Comparison of ENCODE assay signal across 26 cellular contexts in genomic region chr2:118965737-118966136, GRCh38. TPM values are rescaled to one million over a fixed set of nuclear protein-coding genes. Genes with fewer than 3 reads are reported as not detected.
A peak's percentile ranks its signal among the peaks of the same experiment; 100 is the strongest.
DNase-seq lines count a peak whose midpoint lies in the region.
"Had no signal": no experiment of that assay in that cellular context is flagged by ENCODE, and none has a peak within 500 bp of the region (broad histone marks: within the 10 kb centered on the region; RNA-seq: fewer than 3 reads in every experiment).

No MANE protein-coding gene starts in this region.

- no peak overlapping the region for H3K18ac ChIP-seq in neuronal stem cell (ENCODE audit: low read length)

- H2BK15ac ChIP-seq in neuronal stem cell (ENCODE audit: low read length), result no peak overlapping the region

- CTCF ChIA-PET in activated naive CD4-positive, alpha-beta T cell treated with anti-CD3 and anti-CD28 coated beads, Interleukin-2, amount 10 ng/mL, durations not matched to agents 7 days and 5 days (lab: Charles Lee), result no interaction called here

- H4K91ac ChIP-seq in neuronal stem cell (ENCODE audit: low read depth, low read length, poor library complexity), result no peak overlapping the region

- H3K27me3 ChIP-seq in neuronal stem cell (ENCODE audit: control insufficient read depth in 3 of 3, insufficient read depth in 3 of 3, low read depth in 1 of 3, low read length in 3 of 3), result no peaks in the 10 kb centered on the region
- H3K27me3 ChIP-seq: BLaER1 treated with 17β-estradiol and CSF1 and Interleukin-3, amounts not matched to agents 10 nM and 100 nM had no signal

- H3K4me3 Mint-ChIP-seq in activated CD4-positive, alpha-beta T cell treated with anti-CD3 and anti-CD28 coated beads, Interleukin-2, amount 10 ng/mL, durations not matched to agents 24 days and 14 days, result no peak overlapping the region
- no peak overlapping the region for H3K4me3 Mint-ChIP-seq in activated naive CD4-positive, alpha-beta T cell treated with anti-CD3 and anti-CD28 coated beads, Interleukin-2, amount 10 ng/mL, durations not matched to agents 7 days and 5 days
- H3K4me3 Mint-ChIP-seq: B cell; CD4-positive, alpha-beta T cell; CD8-positive, alpha-beta T cell had no signal

- H2BK12ac ChIP-seq in neuronal stem cell (ENCODE audit: low read length), result no peak overlapping the region

- no peak overlapping the region for H3K4me3 ChIP-seq in neuronal stem cell (ENCODE audit: low read length in 2 of 2)
- H3K4me3 ChIP-seq: A549; BLaER1 treated with 17β-estradiol and CSF1 and Interleukin-3, amounts not matched to agents 10 nM and 100 nM; GM12878 had no signal

- no peak overlapping the region for H3K4ac ChIP-seq in neuronal stem cell (ENCODE audit: low read length)

- no peak overlapping the region for H2AFZ ChIP-seq in neuronal stem cell (ENCODE audit: low read length)

- H3K36me3 Mint-ChIP-seq in activated CD4-positive, alpha-beta T cell treated with anti-CD3 and anti-CD28 coated beads, Interleukin-2, amount 10 ng/mL, durations not matched to agents 24 days and 14 days (ENCODE audit: low read depth), result no peaks in the 10 kb centered on the region
- no peaks in the 10 kb centered on the region for H3K36me3 Mint-ChIP-seq in activated naive CD4-positive, alpha-beta T cell treated with anti-CD3 and anti-CD28 coated beads, Interleukin-2, amount 10 ng/mL, durations not matched to agents 7 days and 5 days
- H3K36me3 Mint-ChIP-seq: CD8-positive, alpha-beta T cell had no signal

- H3K27me3 Mint-ChIP-seq in activated CD4-positive, alpha-beta T cell treated with anti-CD3 and anti-CD28 coated beads, Interleukin-2, amount 10 ng/mL, durations not matched to agents 24 days and 14 days, result peaks cover 2% of the 10 kb centered on the region
- peaks cover 5% of the 10 kb centered on the region for H3K27me3 Mint-ChIP-seq in activated naive CD4-positive, alpha-beta T cell treated with anti-CD3 and anti-CD28 coated beads, Interleukin-2, amount 10 ng/mL, durations not matched to agents 7 days and 5 days
- H3K27me3 Mint-ChIP-seq: CD4-positive, alpha-beta T cell had no signal

- no peaks in the 10 kb centered on the region for H3K79me1 ChIP-seq in neuronal stem cell (ENCODE audit: low read depth, low read length)

- no CpG with 5 or more reads among the region's 3 CpGs for WGBS in neuronal stem cell (ENCODE audit: extremely low coverage in 2 of 2, insufficient read length in 2 of 2, insufficient replicate concordance in 1 of 2), 2 donors

- H4K8ac ChIP-seq in neuronal stem cell (ENCODE audit: low read depth, low read length), result no peak overlapping the region

- peak; percentile 16 for DNase-seq in activated CD4-positive, alpha-beta T cell treated with anti-CD3 and anti-CD28 coated beads, Interleukin-2, amount 10 ng/mL, durations not matched to agents 24 days and 14 days
- DNase-seq in activated CD4-positive, alpha-beta T cell treated with anti-CD3 and anti-CD28 coated beads, Interleukin-2, amount 50 U/mL, for 4 hours, result no peak
- DNase-seq in neuronal stem cell (ENCODE audit: low spot score) (no peak), DMS114 treated with DMSO at 0.1 percent for 48 hours (lab: John Stamatoyannopoulos, UW; ENCODE audit: unreplicated experiment) (no peak)
- no peak for DNase-seq in activated naive CD4-positive, alpha-beta T cell treated with anti-CD3 and anti-CD28 coated beads, Interleukin-2, amount 10 ng/mL, durations not matched to agents 7 days and 5 days
- DNase-seq: AML-193; Calu3; CD4-positive, alpha-beta T cell; CD8-positive, alpha-beta T cell; DMS153; DMS53; DMS79; DND-41; EL; GDM1 had no signal

- no peak overlapping the region for H2AK5ac ChIP-seq in neuronal stem cell (ENCODE audit: low read depth, low read length)

- no peak overlapping the region for H3K27ac ChIP-seq in neuronal stem cell (replicated peaks; ENCODE audit: low read length)
- H3K27ac ChIP-seq: 22Rv1; A549; BLaER1 treated with 17β-estradiol and CSF1 and Interleukin-3, amounts not matched to agents 10 nM and 100 nM; C4-2B had no signal

- H3K9ac ChIP-seq in neuronal stem cell (ENCODE audit: low read depth, low read length, poor library complexity), result peak overlapping the region; percentile 12
- H3K9ac ChIP-seq: BLaER1 treated with 17β-estradiol and CSF1 and Interleukin-3, amounts not matched to agents 10 nM and 100 nM had no signal

- no peaks in the 10 kb centered on the region for H3K4me1 ChIP-seq in neuronal stem cell (ENCODE audit: control insufficient read depth in 2 of 2, insufficient read depth in 1 of 2, low read depth in 1 of 2, low read length in 2 of 2)
- H3K4me1 ChIP-seq: A549 had no signal

- no peak overlapping the region for H3K4me2 ChIP-seq in neuronal stem cell (ENCODE audit: insufficient read depth, low read length, poor library complexity, severe bottlenecking)
- H3K4me2 ChIP-seq: A549 had no signal

- H3K27ac Mint-ChIP-seq in activated CD4-positive, alpha-beta T cell treated with anti-CD3 and anti-CD28 coated beads, Interleukin-2, amount 10 ng/mL, durations not matched to agents 24 days and 14 days, result no peak overlapping the region
- H3K27ac Mint-ChIP-seq in activated naive CD4-positive, alpha-beta T cell treated with anti-CD3 and anti-CD28 coated beads, Interleukin-2, amount 10 ng/mL, durations not matched to agents 7 days and 5 days, result no peak overlapping the region
- H3K27ac Mint-ChIP-seq: B cell; CD4-positive, alpha-beta T cell; CD8-positive, alpha-beta T cell had no signal

- peaks cover 0 to 2% of the 10 kb centered on the region in 2 donors for H3K9me3 ChIP-seq in neuronal stem cell (replicated peaks in 1 of 2; ENCODE audit: control insufficient read depth in 2 of 2, insufficient read depth in 1 of 2, low read depth in 1 of 2, low read length in 2 of 2)
- H3K9me3 ChIP-seq: A549, Caco-2 had no signal

- peak overlapping the region; percentile 28 for H3K14ac ChIP-seq in neuronal stem cell (ENCODE audit: low read length)

- H3K9me3 Mint-ChIP-seq in activated CD4-positive, alpha-beta T cell treated with anti-CD3 and anti-CD28 coated beads, Interleukin-2, amount 10 ng/mL, durations not matched to agents 24 days and 14 days, result no peaks in the 10 kb centered on the region
- no peaks in the 10 kb centered on the region for H3K9me3 Mint-ChIP-seq in activated naive CD4-positive, alpha-beta T cell treated with anti-CD3 and anti-CD28 coated beads, Interleukin-2, amount 10 ng/mL, durations not matched to agents 7 days and 5 days
- H3K9me3 Mint-ChIP-seq: CD4-positive, alpha-beta T cell; CD8-positive, alpha-beta T cell had no signal

- intact Hi-C loops in activated CD4-positive, alpha-beta T cell treated with anti-CD3 and anti-CD28 coated beads, Interleukin-2, amount 10 ng/mL, durations not matched to agents 24 days and 14 days (cut with micrococcal nuclease), result no loop called here

- no peak overlapping the region for H2BK5ac ChIP-seq in neuronal stem cell (ENCODE audit: low read length)

- H3K23ac ChIP-seq in neuronal stem cell (ENCODE audit: low read depth, low read length, poor library complexity), result no peak overlapping the region

- H3K4me1 Mint-ChIP-seq in activated CD4-positive, alpha-beta T cell treated with anti-CD3 and anti-CD28 coated beads, Interleukin-2, amount 10 ng/mL, durations not matched to agents 24 days and 14 days, result no peaks in the 10 kb centered on the region
- H3K4me1 Mint-ChIP-seq in activated naive CD4-positive, alpha-beta T cell treated with anti-CD3 and anti-CD28 coated beads, Interleukin-2, amount 10 ng/mL, durations not matched to agents 7 days and 5 days, result no peaks in the 10 kb centered on the region
- H3K4me1 Mint-ChIP-seq: B cell had no signal

- no peaks in the 10 kb centered on the region for H3K36me3 ChIP-seq in neuronal stem cell (replicated peaks in 1 of 2; ENCODE audit: control insufficient read depth in 2 of 2, insufficient read depth in 2 of 2, low read length in 2 of 2)

- H2BK120ac ChIP-seq in neuronal stem cell (ENCODE audit: low read depth, low read length), result no peak overlapping the region

RNA-seq across cellular contexts. Expression of gene MARCO, which starts 23.7 kb away (rescaled TPM):
- not detected in 2 replicates for total RNA-seq in activated CD4-positive, alpha-beta T cell treated with anti-CD3 and anti-CD28 coated beads, Interleukin-2, amount 10 ng/mL, durations not matched to agents 24 days and 14 days
- polyA plus RNA-seq in neuronal stem cell (2013, experiment 1 of 2), result not detected
- not detected for polyA plus RNA-seq in neuronal stem cell (2013, experiment 2 of 2)
- total RNA-seq: A172; B cell; Calu3; CD8-positive, alpha-beta T cell; Daoy; G401 had no signal
- polyA plus RNA-seq: BJ had no signal
